10 cellular contexts compared by ENCODE assay signal in the genomic region with DNA sequence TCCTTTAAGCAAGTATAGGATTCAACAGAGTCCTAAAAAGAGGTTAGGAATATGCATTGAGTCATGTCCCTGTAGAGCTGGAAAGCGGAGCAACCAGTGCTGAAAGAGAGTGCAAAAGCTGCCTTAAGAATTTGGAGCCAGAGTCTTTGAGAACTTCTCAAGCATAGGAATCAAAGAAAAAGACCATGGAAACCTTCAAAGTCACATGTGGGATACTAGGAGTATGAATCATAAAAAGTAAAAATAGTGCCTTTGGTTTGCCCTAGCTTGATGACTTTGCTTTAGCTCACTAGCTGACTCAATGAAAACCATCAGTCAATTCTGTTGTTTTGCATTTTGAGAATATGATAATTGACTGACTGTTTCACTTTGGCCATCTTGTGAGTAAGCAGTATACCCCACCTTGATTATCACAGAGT.
A peak's percentile ranks its signal among the peaks of the same experiment; 100 is the strongest.
DNase-seq lines count a peak whose midpoint lies in the region; ATAC-seq and TF ChIP-seq lines count a peak whose summit lies in the region.
"Had no signal": no experiment of that assay in that cellular context is flagged by ENCODE, and none has a peak within 500 bp of the region (broad histone marks: within the 10 kb centered on the region; RNA-seq: fewer than 3 reads in every experiment).

No MANE protein-coding gene starts in this region.

- no peaks in the 10 kb centered on the region for H3K36me3 Mint-ChIP-seq in type B pancreatic cell

- intact Hi-C loops in prostate gland (cut with DNase I) = no loop called here

- no peak overlapping the region for H2BK15ac ChIP-seq in mesenchymal stem cell (ENCODE audit: low read depth, poor library complexity, severe bottlenecking)

- no peaks in the 10 kb centered on the region for H3K27me3 Mint-ChIP-seq in type B pancreatic cell

- no peak overlapping the region for H2BK120ac ChIP-seq in mesenchymal stem cell (ENCODE audit: low read depth, low read length)

- ATAC-seq in HG03060 (IDR thresholded peaks at IDR 0.05; ENCODE audit: low read depth, unreplicated experiment) = peak; percentile 37

- peaks cover 20% of the 10 kb centered on the region for H3K4me1 Mint-ChIP-seq in type B pancreatic cell (ENCODE audit: unreplicated experiment)

- H3K9me3 ChIP-seq in mesenchymal stem cell (ENCODE audit: control insufficient read depth, low read length) (no peaks in the 10 kb centered on the region), prostate gland (no peaks in the 10 kb centered on the region)
- H3K9me3 ChIP-seq: adrenal gland had no signal

- H3K4ac ChIP-seq in mesenchymal stem cell (ENCODE audit: low read depth in 1 of 2, low read length in 2 of 2) = no peak overlapping the region

- H3K27me3 ChIP-seq in mesenchymal stem cell (ENCODE audit: control insufficient read depth in 1 of 2, insufficient read depth in 1 of 2, low read length in 2 of 2) (no peaks in the 10 kb centered on the region), prostate gland (replicated peaks; ENCODE audit: insufficient read depth) (no peaks in the 10 kb centered on the region)
- H3K27me3 ChIP-seq: adrenal gland had no signal

- H3K9ac ChIP-seq in mesenchymal stem cell (ENCODE audit: low read length) = peak overlapping the region; percentile 63

- H3K4me2 ChIP-seq in mesenchymal stem cell (ENCODE audit: low read length, poor library complexity, severe bottlenecking) = no peak overlapping the region

- no peak for TF ChIP-seq POLR2A in prostate gland (IDR thresholded peaks at IDR 0.05)

- no peak for TF ChIP-seq CTCF in type B pancreatic cell (conservative IDR thresholded peaks at IDR 0.05)
- TF ChIP-seq CTCF in prostate gland (IDR thresholded peaks at IDR 0.05) = no peak

- H3K4me3 Mint-ChIP-seq in type B pancreatic cell = no peak overlapping the region

- H2AFZ ChIP-seq in mesenchymal stem cell (ENCODE audit: low read depth, low read length) = no peak overlapping the region

- H4K8ac ChIP-seq in mesenchymal stem cell (ENCODE audit: low read length) = no peak overlapping the region

- DNase-seq in GM04503 (ENCODE audit: low read depth) = peak; percentile 51
- DNase-seq in amniotic stem cell (lab: John Stamatoyannopoulos, UW) = peak; percentile 28
- DNase-seq in mesenchymal stem cell = peak; percentile 59
- DNase-seq in NCI-H2171 treated with DMSO at 0.1 percent for 48 hours (lab: John Stamatoyannopoulos, UW) = no peak
- no peak for DNase-seq in pons (ENCODE audit: low spot score)
- no peak for DNase-seq in type B pancreatic cell (ENCODE audit: extremely low spot score, unreplicated experiment)
- DNase-seq in prostate gland (ENCODE audit: low spot score) = no peak
- DNase-seq: adrenal gland, NCI-H524 had no signal

- H3K36me3 ChIP-seq in mesenchymal stem cell (ENCODE audit: control insufficient read depth in 1 of 2, insufficient read depth in 2 of 2, low read depth in 1 of 2, low read length in 2 of 2) = no peaks in the 10 kb centered on the region
- H3K36me3 ChIP-seq in prostate gland = no peaks in the 10 kb centered on the region
- H3K36me3 ChIP-seq: adrenal gland had no signal

- H3K27ac ChIP-seq in mesenchymal stem cell (ENCODE audit: low read length, poor library complexity, severe bottlenecking) (peak overlapping the region; percentile 67), prostate gland (no peak overlapping the region)

- no peak overlapping the region for H2BK12ac ChIP-seq in mesenchymal stem cell (ENCODE audit: low read length in 2 of 2)

- H4K91ac ChIP-seq in mesenchymal stem cell (ENCODE audit: low read length) = no peak overlapping the region

- H3K14ac ChIP-seq in mesenchymal stem cell (ENCODE audit: low read length in 2 of 2) = no peak overlapping the region

- peak overlapping the region in 1 of 2 experiments; percentile 27 for H3K4me3 ChIP-seq in mesenchymal stem cell (ENCODE audit: insufficient read depth in 1 of 2, low read depth in 1 of 2, low read length in 2 of 2)
- H3K4me3 ChIP-seq in prostate gland = no peak overlapping the region
- H3K4me3 ChIP-seq: adrenal gland had no signal

- WGBS in mesenchymal stem cell = 58% methylated on average over 1 of the region's 1 CpG
- WGBS in prostate gland = 97% methylated on average over 1 of the region's 1 CpG

- H3K9me3 Mint-ChIP-seq in type B pancreatic cell = no peaks in the 10 kb centered on the region

- H3K79me1 ChIP-seq in mesenchymal stem cell (replicated peaks; ENCODE audit: low read length, poor library complexity, severe bottlenecking) = no peaks in the 10 kb centered on the region

- H2AK5ac ChIP-seq in mesenchymal stem cell (ENCODE audit: low read length, severe bottlenecking) = no peak overlapping the region

- H3K23ac ChIP-seq in mesenchymal stem cell (ENCODE audit: low read length in 2 of 2) = no peak overlapping the region

- H3K27ac Mint-ChIP-seq in type B pancreatic cell = no peak overlapping the region

- H2BK5ac ChIP-seq in mesenchymal stem cell (ENCODE audit: low read depth, low read length, poor library complexity, severe bottlenecking) = no peak overlapping the region

- H3K18ac ChIP-seq in mesenchymal stem cell (ENCODE audit: low read depth in 1 of 2, low read length in 2 of 2) = no peak overlapping the region

- peaks cover 1% of the 10 kb centered on the region for H3K4me1 ChIP-seq in mesenchymal stem cell (ENCODE audit: control insufficient read depth, insufficient read depth, low read depth, low read length)
- H3K4me1 ChIP-seq in prostate gland (replicated peaks) = no peaks in the 10 kb centered on the region
- H3K4me1 ChIP-seq: adrenal gland had no signal

Comparison
In these comparisons a context has a peak if more than half of its experiments do, and no peak if none do; other contexts are left out.
1. DNase-seq: peak in GM04503 (single experiment), amniotic stem cell (single experiment) and mesenchymal stem cell (single experiment); none in NCI-H2171 treated with DMSO at 0.1 percent for 48 hours (single experiment), pons (single experiment), type B pancreatic cell (single experiment) and prostate gland (single experiment).